In the genomic region with DNA sequence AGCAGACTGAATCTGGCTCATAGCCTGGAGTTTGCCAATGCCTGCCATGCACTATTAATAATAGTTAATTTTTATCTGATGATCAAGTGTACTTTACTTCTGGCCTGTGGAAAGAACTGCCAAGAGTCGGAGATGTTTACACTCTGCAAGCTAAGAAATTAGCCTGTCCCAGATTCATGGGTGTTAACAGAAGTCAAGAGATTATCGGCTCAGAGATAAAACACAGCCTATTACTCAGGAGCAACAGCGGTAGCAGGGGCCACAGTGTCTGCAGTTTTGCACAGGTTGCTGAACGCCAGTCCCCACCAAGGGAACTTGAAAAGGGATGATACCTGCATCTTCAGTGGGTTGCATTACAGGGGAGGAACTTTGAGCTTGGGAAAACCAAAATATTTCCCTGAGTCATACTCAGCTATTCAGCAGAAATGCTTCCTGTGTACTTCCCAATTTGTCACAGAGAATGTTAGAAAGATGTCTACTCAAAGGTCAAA, we compare ENCODE assay signal across 13 cellular contexts. TPM values are rescaled to one million over a fixed set of nuclear protein-coding genes. Genes with fewer than 3 reads are reported as not detected.
A peak's percentile ranks its signal among the peaks of the same experiment; 100 is the strongest.
DNase-seq lines count a peak whose midpoint lies in the region; TF ChIP-seq lines count a peak whose summit lies in the region.
"Had no signal": no experiment of that assay in that cellular context is flagged by ENCODE, and none has a peak within 500 bp of the region (broad histone marks: within the 10 kb centered on the region; RNA-seq: fewer than 3 reads in every experiment).

No MANE protein-coding gene starts in this region.

- DNase-seq in ELR (ENCODE audit: low read depth) = peak; percentile 48
- DNase-seq in amniotic epithelial cell (ENCODE audit: low read depth) = peak; percentile 80
- DNase-seq in hepatic stellate cell (ENCODE audit: low spot score) = peak; percentile 77
- peak; percentile 65 for DNase-seq in stomach
- no peak for DNase-seq in DMS53 treated with DMSO at 0.1 percent for 48 hours (lab: John Stamatoyannopoulos, UW; ENCODE audit: unreplicated experiment)
- DNase-seq in DMS153 treated with DMSO at 0.1 percent for 48 hours (lab: John Stamatoyannopoulos, UW; ENCODE audit: unreplicated experiment) = no peak
- no peak for DNase-seq in retina
- no peak for DNase-seq in SW480 (ENCODE audit: low spot score)
- DNase-seq: NCI-H69; stimulated activated CD4-positive, alpha-beta T cell treated with anti-CD3 and anti-CD28 coated beads, Interleukin-4, amount 100 ng/mL, for 4 hours; T-helper 2 cell; thyroid gland had no signal

- H3K27me3 ChIP-seq in stomach = no peaks in the 10 kb centered on the region
- H3K27me3 ChIP-seq: thyroid gland had no signal

- H3K27ac ChIP-seq in stomach = peak overlapping the region; percentile 66 to 83 (median 77)

- intact Hi-C loops in stomach (cut with DNase I; ENCODE audit: low total_unique reads) = no loop called here

- no peak for TF ChIP-seq CTCF in stomach (IDR thresholded peaks at IDR 0.05)

- H3K9me3 ChIP-seq in stomach = no peaks in the 10 kb centered on the region
- H3K9me3 ChIP-seq: thyroid gland had no signal

- no peak overlapping the region for H3K4me3 ChIP-seq in stomach
- H3K4me3 ChIP-seq: GM23338, thyroid gland had no signal

- H3K36me3 ChIP-seq in stomach = no peaks in the 10 kb centered on the region
- H3K36me3 ChIP-seq: thyroid gland had no signal

- TF ChIP-seq EP300 in stomach (IDR thresholded peaks at IDR 0.05) = no peak

- peaks cover 42 to 62% (median 51%) of the 10 kb centered on the region in 4 donors for H3K4me1 ChIP-seq in stomach

- 16 to 27% (median 27%) methylated on average over 4 of the region's 4 CpGs for WGBS in stomach, 5 donors

- TF ChIP-seq POLR2A in stomach (IDR thresholded peaks at IDR 0.05) = no peak

RNA-seq across cellular contexts. Expression of a gene that starts 4.3 kb away (rescaled TPM):
- 10 to 100 TPM; 25.1 to 67.7 (median 56.2) TPM for total RNA-seq in stomach
- 100 to 1,000 TPM in 2 of 3 donors, 10 to 100 TPM in 1; 78.3 to 124 (median 110) TPM for polyA plus RNA-seq in stomach

RNA-seq across cellular contexts. Expression of a gene that starts 34.5 kb away (rescaled TPM):
- total RNA-seq in stomach = 10 to 100 TPM in 3 of 5 donors, 1 to 10 TPM in 2; 1.7 to 32.1 (median 13.6) TPM
- polyA plus RNA-seq in stomach = 10 to 100 TPM in 1 of 3 donors, 1 to 10 TPM in 2; 4.6 to 13.9 (median 7.9) TPM

RNA-seq across cellular contexts. Expression of a gene that starts 51.5 kb away (rescaled TPM):
- 1,000 to 10,000 TPM; 1,571 to 2,461 (median 2,078) TPM for total RNA-seq in stomach
- 1,000 to 10,000 TPM; 3,068 to 4,006 (median 3,110) TPM for polyA plus RNA-seq in stomach

Comparison
In these comparisons a context has a peak if more than half of its experiments do, and no peak if none do; other contexts are left out.
1. DNase-seq: peak in ELR (single experiment), amniotic epithelial cell (single experiment), hepatic stellate cell (single experiment) and stomach (single experiment); none in DMS53 treated with DMSO at 0.1 percent for 48 hours (single experiment), DMS153 treated with DMSO at 0.1 percent for 48 hours (single experiment), retina (single experiment) and SW480 (single experiment).